ENCODE assay signal across 8 cellular contexts in the genomic region with DNA sequence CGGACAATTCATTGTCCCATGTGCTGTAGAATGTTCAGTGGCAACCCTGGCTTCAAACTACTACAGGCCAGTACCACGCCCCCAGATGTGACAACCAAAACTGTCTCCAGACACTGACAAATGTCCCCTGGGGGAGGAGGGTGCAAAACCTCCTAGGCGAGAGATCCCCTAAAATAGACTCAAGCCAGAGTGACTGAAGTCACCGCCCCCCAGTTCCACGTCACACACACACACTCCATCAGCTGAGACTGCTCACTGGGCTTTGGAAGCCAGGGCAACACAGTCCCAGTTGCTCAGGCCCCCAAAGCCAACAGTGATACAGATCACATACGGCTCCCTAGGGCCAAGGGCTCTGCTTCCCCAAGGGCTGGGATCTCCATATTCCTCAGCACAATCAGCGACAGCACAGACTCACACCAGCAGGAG. TPM values are rescaled to one million over a fixed set of nuclear protein-coding genes. Genes with fewer than 3 reads are reported as not detected.
DNase-seq lines count a peak whose midpoint lies in the region; ATAC-seq and TF ChIP-seq lines count a peak whose summit lies in the region.

No MANE protein-coding gene starts in this region.

- DNase-seq in A673 (ENCODE audit: low spot score) (peak; percentile 19), NCI-H2107 treated with DMSO at 0.1 percent for 48 hours (lab: John Stamatoyannopoulos, UW; ENCODE audit: unreplicated experiment) (no peak), osteocyte (ENCODE audit: extremely low spot score, unreplicated experiment) (no peak), NCI-H774 (lab: John Stamatoyannopoulos, UW) (no peak)

- no peaks in the 10 kb centered on the region for H3K27me3 ChIP-seq in A673 (replicated peaks; ENCODE audit: insufficient read depth, low read depth, low read length, poor library complexity)

- no peaks in the 10 kb centered on the region for H3K9me3 Mint-ChIP-seq in osteocyte (ENCODE audit: unreplicated experiment)

- peak; percentile 70 for ATAC-seq in GM18868 (IDR thresholded peaks at IDR 0.05; ENCODE audit: unreplicated experiment)
- peak; percentile 48 for ATAC-seq in HG03097 (IDR thresholded peaks at IDR 0.05; ENCODE audit: low FRiP score, unreplicated experiment)
- ATAC-seq in HG03025 (IDR thresholded peaks at IDR 0.05; ENCODE audit: low FRiP score, unreplicated experiment) = no peak

- CTCF ChIA-PET in A673 (lab: Charles Lee) = no interaction called here

- no peaks in the 10 kb centered on the region for H3K4me1 Mint-ChIP-seq in osteocyte (ENCODE audit: unreplicated experiment)

- no peak overlapping the region for H3K27ac Mint-ChIP-seq in osteocyte (ENCODE audit: unreplicated experiment)

- no peaks in the 10 kb centered on the region for H3K9me3 ChIP-seq in A673 (ENCODE audit: low read depth, low read length, poor library complexity, severe bottlenecking)

- no peak overlapping the region for H3K4me3 ChIP-seq in A673 (ENCODE audit: low read depth, low read length, poor library complexity, severe bottlenecking)

- no peak overlapping the region for H3K27ac ChIP-seq in A673 (ENCODE audit: low read depth, low read length, poor library complexity, severe bottlenecking)
- H3K27ac ChIP-seq in angular gyrus (ENCODE audit: low read depth, low read length) = peak overlapping the region; percentile 35

- POLR2A ChIA-PET in A673 (lab: Charles Lee; ENCODE audit: low non-redundant PET) = no interaction called here

- no peak for TF ChIP-seq CTCF in A673 (conservative IDR thresholded peaks at IDR 0.05; ENCODE audit: low read depth, low read length)
- TF ChIP-seq CTCF in osteocyte (IDR thresholded peaks at IDR 0.05) = no peak

- peaks cover 5% of the 10 kb centered on the region for H3K36me3 Mint-ChIP-seq in osteocyte (ENCODE audit: unreplicated experiment)

- H3K36me3 ChIP-seq in A673 (ENCODE audit: insufficient read depth, low read length, poor library complexity, severe bottlenecking) = no peaks in the 10 kb centered on the region

- BruUV-seq in A673 (replicated peaks; lab: Mats Ljungman, UMichigan) = no TSS peak

- H3K4me3 Mint-ChIP-seq in osteocyte (ENCODE audit: unreplicated experiment) = no peak overlapping the region

- intact Hi-C loops in A673 (cut with micrococcal nuclease; ENCODE audit: unreplicated experiment) = no loop called here

- peaks cover 10% of the 10 kb centered on the region for H3K4me1 ChIP-seq in A673 (ENCODE audit: insufficient read depth, low read length, poor library complexity, severe bottlenecking)

- no peaks in the 10 kb centered on the region for H3K27me3 Mint-ChIP-seq in osteocyte (ENCODE audit: unreplicated experiment)

RNA-seq across cellular contexts. Expression of gene HDAC4, which starts 19.1 kb away (rescaled TPM):
- total RNA-seq in A673 (2021) = 36.0 and 40.0 TPM in 2 replicates
- 30.3 and 32.2 TPM in 2 replicates for total RNA-seq in osteocyte
